ENCODE assay signal across 20 cellular contexts in genomic region chr7:7738177-7738576, GRCh38. TPM values are rescaled to one million over a fixed set of nuclear protein-coding genes. Genes with fewer than 3 reads are reported as not detected.
DNase-seq lines count a peak whose midpoint lies in the region; ATAC-seq, FAIRE-seq and TF ChIP-seq lines count a peak whose summit lies in the region.
"Had no signal": no experiment of that assay in that cellular context is flagged by ENCODE, and none has a peak within 500 bp of the region (broad histone marks: within the 10 kb centered on the region; RNA-seq: fewer than 3 reads in every experiment).

No MANE protein-coding gene starts in this region.

- H3K4me1 Mint-ChIP-seq in neural progenitor cell, result peaks cover 25% of the 10 kb centered on the region
- peaks cover 5 to 23% of the 10 kb centered on the region in 2 donors for H3K4me1 Mint-ChIP-seq in natural killer cell treated with Interleukin-12 subunit alpha and Interleukin-12 subunit beta and Interleukin-15 and Interleukin-18, amount 100 ng/mL, for 72 hours (ENCODE audit: low read depth in 2 of 2)

- H3F3A ChIP-seq in neural progenitor cell (ENCODE audit: low read depth), result peaks cover 38% of the 10 kb centered on the region

- TF ChIP-seq POLR2A in H54 (IDR thresholded peaks at IDR 0.05; ENCODE audit: low read depth, low read length), result no peak

- H3K4me2 ChIP-seq in neural progenitor cell, result peak overlapping the region; percentile 50
- H3K4me2 ChIP-seq: SK-N-SH had no signal

- no peaks in the 10 kb centered on the region for H4K20me1 ChIP-seq in neural progenitor cell (ENCODE audit: low read depth)
- H4K20me1 ChIP-seq: BLaER1 treated with 17β-estradiol and CSF1 and Interleukin-3, amounts not matched to agents 10 nM and 100 nM had no signal

- H3K36me3 Mint-ChIP-seq in neural progenitor cell, result no peaks in the 10 kb centered on the region
- no peaks in the 10 kb centered on the region for H3K36me3 Mint-ChIP-seq in natural killer cell treated with Interleukin-12 subunit alpha and Interleukin-12 subunit beta and Interleukin-15 and Interleukin-18, amount 100 ng/mL, for 72 hours

- no peaks in the 10 kb centered on the region for H3K79me2 ChIP-seq in neural progenitor cell (ENCODE audit: low read depth)

- no peak overlapping the region for H3K27ac ChIP-seq in neural progenitor cell
- H3K27ac ChIP-seq: BLaER1 treated with 17β-estradiol and CSF1 and Interleukin-3, amounts not matched to agents 10 nM and 100 nM; HL-60 had no signal

- H3K4me3 Mint-ChIP-seq in neural progenitor cell, result no peak overlapping the region
- no peak overlapping the region for H3K4me3 Mint-ChIP-seq in natural killer cell treated with Interleukin-12 subunit alpha and Interleukin-12 subunit beta and Interleukin-15 and Interleukin-18, amount 100 ng/mL, for 72 hours
- H3K4me3 Mint-ChIP-seq: CD8-positive, alpha-beta T cell; HFFc6 had no signal

- no peaks in the 10 kb centered on the region for H3K27me3 Mint-ChIP-seq in neural progenitor cell (ENCODE audit: insufficient read depth, low read depth)
- H3K27me3 Mint-ChIP-seq in natural killer cell treated with Interleukin-12 subunit alpha and Interleukin-12 subunit beta and Interleukin-15 and Interleukin-18, amount 100 ng/mL, for 72 hours, result no peaks in the 10 kb centered on the region

- H3K27me3 ChIP-seq in neural progenitor cell, result no peaks in the 10 kb centered on the region
- H3K27me3 ChIP-seq: BLaER1 treated with 17β-estradiol and CSF1 and Interleukin-3, amounts not matched to agents 10 nM and 100 nM had no signal

- FAIRE-seq in H54 (lab: Jason Lieb, UNC), result peak; percentile 15
- FAIRE-seq: H1 had no signal

- H3K36me3 ChIP-seq in neural progenitor cell (no peaks in the 10 kb centered on the region), mucosa of descending colon (ENCODE audit: low read depth) (no peaks in the 10 kb centered on the region)
- H3K36me3 ChIP-seq: BLaER1 treated with 17β-estradiol and CSF1 and Interleukin-3, amounts not matched to agents 10 nM and 100 nM had no signal

- intact Hi-C loops in Right ventricle myocardium superior (cut with DNase I) (no loop called here), mucosa of descending colon (cut with DNase I, micrococcal nuclease) (no loop called here)

- ATAC-seq in Right ventricle myocardium superior (ENCODE audit: poor library complexity) (no peak), mucosa of descending colon (no peak)
- no peak for ATAC-seq in natural killer cell treated with Interleukin-12 subunit alpha and Interleukin-12 subunit beta and Interleukin-15 and Interleukin-18, amount 100 ng/mL, for 72 hours
- ATAC-seq: CD8-positive, alpha-beta T cell had no signal

- peak; percentile 15 for DNase-seq in AG10803 (ENCODE audit: low read depth)
- no peak for DNase-seq in H54 (ENCODE audit: insufficient read length, low spot score)
- peak; percentile 62 for DNase-seq in NCI-H69 (lab: John Stamatoyannopoulos, UW)
- no peak for DNase-seq in neural progenitor cell (ENCODE audit: low spot score)
- DNase-seq in Right ventricle myocardium superior, result no peak
- no peak for DNase-seq in mucosa of descending colon
- no peak for DNase-seq in natural killer cell treated with Interleukin-12 subunit alpha and Interleukin-12 subunit beta and Interleukin-15 and Interleukin-18, amount 100 ng/mL, for 72 hours (ENCODE audit: low spot score)
- DNase-seq: Calu3; CD8-positive, alpha-beta T cell; HFFc6; IMR-90; Karpas-422; NCI-H1048; NCI-H146; NCI-H226; SHP77 treated with DMSO at 0.1 percent for 48 hours; SK-N-SH had no signal

- H2AFZ ChIP-seq in neural progenitor cell (replicated peaks), result no peak overlapping the region

- no peak overlapping the region for H3K27ac Mint-ChIP-seq in neural progenitor cell
- H3K27ac Mint-ChIP-seq in natural killer cell treated with Interleukin-12 subunit alpha and Interleukin-12 subunit beta and Interleukin-15 and Interleukin-18, amount 100 ng/mL, for 72 hours, result no peak overlapping the region
- H3K27ac Mint-ChIP-seq: HFFc6 had no signal

- H3K4me1 ChIP-seq in neural progenitor cell (peaks cover 46% of the 10 kb centered on the region), mucosa of descending colon (ENCODE audit: low read depth) (no peaks in the 10 kb centered on the region)

- H3K9me3 Mint-ChIP-seq in neural progenitor cell, result no peaks in the 10 kb centered on the region
- no peaks in the 10 kb centered on the region for H3K9me3 Mint-ChIP-seq in natural killer cell treated with Interleukin-12 subunit alpha and Interleukin-12 subunit beta and Interleukin-15 and Interleukin-18, amount 100 ng/mL, for 72 hours
- H3K9me3 Mint-ChIP-seq: CD8-positive, alpha-beta T cell; HFFc6 had no signal

- H3K4me3 ChIP-seq in AG10803 (ENCODE audit: low read length) (no peak overlapping the region), neural progenitor cell (no peak overlapping the region), mucosa of descending colon (no peak overlapping the region)
- H3K4me3 ChIP-seq: BLaER1 treated with 17β-estradiol and CSF1 and Interleukin-3, amounts not matched to agents 10 nM and 100 nM had no signal

- H3K9me3 ChIP-seq in neural progenitor cell (ENCODE audit: low read depth), result no peaks in the 10 kb centered on the region
- H3K9me3 ChIP-seq in mucosa of descending colon, result no peaks in the 10 kb centered on the region
- H3K9me3 ChIP-seq: BLaER1 treated with 17β-estradiol and CSF1 and Interleukin-3, amounts not matched to agents 10 nM and 100 nM; SK-N-SH had no signal

- TF ChIP-seq CTCF in AG10803 (conservative IDR thresholded peaks at IDR 0.05; ENCODE audit: low read length) (no peak), neural progenitor cell (IDR thresholded peaks at IDR 0.05) (no peak), mucosa of descending colon (IDR thresholded peaks at IDR 0.05) (no peak)

- no peak overlapping the region for H3K9ac ChIP-seq in neural progenitor cell
- H3K9ac ChIP-seq: BLaER1 treated with 17β-estradiol and CSF1 and Interleukin-3, amounts not matched to agents 10 nM and 100 nM; SK-N-SH had no signal

RNA-seq across cellular contexts. Expression of gene RPA3, which starts 19.8 kb away (rescaled TPM):
- 67.4 and 128 TPM in 2 replicates for total RNA-seq in neural progenitor cell (ENCODE audit: low replicate concordance)
- total RNA-seq in Right ventricle myocardium superior, result 22.9 TPM
- 10 to 100 TPM; 23.2 to 38.4 (median 28.7) TPM for total RNA-seq in mucosa of descending colon
- total RNA-seq in natural killer cell treated with Interleukin-12 subunit alpha and Interleukin-12 subunit beta and Interleukin-15 and Interleukin-18, amount 100 ng/mL, for 72 hours, result 10 to 100 TPM; 64.3 to 76.7 TPM

Comparison
In these comparisons a context has a peak if more than half of its experiments do, and no peak if none do; other contexts are left out.
1. DNase-seq: peak in AG10803 (single experiment) and NCI-H69 (single experiment); none in H54 (single experiment), neural progenitor cell (single experiment), Right ventricle myocardium superior (single experiment), mucosa of descending colon (0 of 3) and natural killer cell treated with Interleukin-12 subunit alpha and Interleukin-12 subunit beta and Interleukin-15 and Interleukin-18, amount 100 ng/mL, for 72 hours (single experiment).